17 cellular contexts compared by ENCODE assay signal in the genomic region with DNA sequence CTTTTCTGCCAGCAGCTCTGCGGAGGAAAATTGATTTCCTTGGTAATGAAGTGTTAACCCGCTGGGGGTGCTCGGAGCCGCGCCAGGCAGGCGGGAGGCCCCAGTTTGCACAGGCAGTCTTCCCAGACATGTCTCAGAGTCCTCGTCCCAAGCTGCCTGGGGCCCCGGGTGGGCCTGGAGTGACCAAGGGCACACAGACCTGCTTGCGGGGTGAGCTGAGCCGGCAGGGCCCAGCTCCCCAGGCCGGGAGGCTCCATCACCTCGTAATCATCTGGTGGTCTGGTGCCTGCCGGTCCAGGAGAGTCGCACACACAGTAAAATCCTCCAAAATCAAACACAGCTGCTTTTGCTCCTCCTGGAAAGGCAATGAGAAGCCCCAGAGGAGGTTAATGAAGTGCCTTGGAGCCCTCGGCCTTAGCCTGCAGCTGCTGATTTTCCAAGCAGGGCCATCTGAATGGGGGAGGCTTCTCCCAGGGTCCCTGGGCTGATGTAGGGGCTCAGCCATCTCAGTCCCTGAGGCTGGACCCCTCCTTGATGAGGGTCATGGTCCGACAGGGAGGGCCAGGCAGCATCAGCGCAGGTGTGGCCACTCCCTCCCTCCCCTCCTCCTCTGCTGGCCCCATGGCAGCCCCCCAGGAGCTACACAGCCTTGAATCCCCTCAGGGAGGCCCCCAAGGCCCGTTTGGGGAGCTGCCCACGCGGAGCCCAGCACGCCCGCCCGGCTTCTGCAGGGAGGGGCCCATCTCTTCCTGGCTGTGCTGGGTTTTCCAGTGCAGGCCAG. TPM values are rescaled to one million over a fixed set of nuclear protein-coding genes. Genes with fewer than 3 reads are reported as not detected.
DNase-seq lines count a peak whose midpoint lies in the region; ATAC-seq and TF ChIP-seq lines count a peak whose summit lies in the region.
"Had no signal": no experiment of that assay in that cellular context is flagged by ENCODE, and none has a peak within 500 bp of the region (broad histone marks: within the 10 kb centered on the region; RNA-seq: fewer than 3 reads in every experiment).

No MANE protein-coding gene starts in this region.

- DNase-seq in DMS79 treated with DMSO at 0.1 percent for 48 hours (lab: John Stamatoyannopoulos, UW) = peak; percentile 8
- DNase-seq in DMS79 (lab: John Stamatoyannopoulos, UW) = no peak
- DNase-seq in activated B cell treated with CpG ODN at 0.5 μM for 24 hours = no peak
- DNase-seq in posterior vena cava (ENCODE audit: low spot score) = peak; percentile 70
- DNase-seq in germinal center (ENCODE audit: low spot score) = no peak
- no peak for DNase-seq in EL
- no peak for DNase-seq in NCI-H1694 (lab: John Stamatoyannopoulos, UW)
- DNase-seq: HCEC 1CT, immature natural killer cell, mammary epithelial cell, SW 1271 had no signal

- H3K27me3 Mint-ChIP-seq in activated B cell treated with CpG ODN at 0.5 μM for 24 hours = no peaks in the 10 kb centered on the region

- POLR2A ChIA-PET in activated B cell treated with CpG ODN at 0.5 μM for 24 hours (lab: Charles Lee) = interaction anchor here (0.9 to 1.3 kb wide), 2 partner anchors 18 to 35 kb away, joined by 4 to 5 read pairs; no protein-coding TSS in a partner anchor

- intact Hi-C loops in activated B cell treated with CpG ODN at 0.5 μM for 24 hours (cut with micrococcal nuclease) (loop anchor here (1.0 kb wide), 2 partner anchors 17 to 39 kb away; no protein-coding TSS in a partner anchor), posterior vena cava (cut with DNase I) (no loop called here)

- no peaks in the 10 kb centered on the region for H3K36me3 Mint-ChIP-seq in activated B cell treated with CpG ODN at 0.5 μM for 24 hours (ENCODE audit: low read depth)
- H3K36me3 Mint-ChIP-seq: CD14-positive monocyte had no signal

- H3K27ac Mint-ChIP-seq in activated B cell treated with CpG ODN at 0.5 μM for 24 hours = no peak overlapping the region
- H3K27ac Mint-ChIP-seq: activated T-helper 17 cell treated with anti-CD3 and anti-CD28 coated beads, Interleukin-2, amount 50 U/mL, for 72 hours; CD14-positive monocyte had no signal

- TF ChIP-seq CTCF in activated B cell treated with CpG ODN at 0.5 μM for 24 hours (IDR thresholded peaks at IDR 0.05) = no peak

- ATAC-seq in HG03432 (IDR thresholded peaks at IDR 0.05; ENCODE audit: unreplicated experiment) (peak; percentile 11), activated B cell treated with CpG ODN at 0.5 μM for 24 hours (ENCODE audit: low read depth) (peak; percentile 30)
- ATAC-seq: activated CD8-positive, alpha-beta T cell treated with anti-CD3 and anti-CD28 coated beads, Interleukin-2, amount 10 ng/mL, durations not matched to agents 7 days and 5 days; activated T-helper 17 cell treated with anti-CD3 and anti-CD28 coated beads, Interleukin-2, amount 50 U/mL, for 72 hours; Panc1 had no signal

- H3K9me3 Mint-ChIP-seq in activated B cell treated with CpG ODN at 0.5 μM for 24 hours = no peaks in the 10 kb centered on the region
- H3K9me3 Mint-ChIP-seq: activated T-helper 17 cell treated with anti-CD3 and anti-CD28 coated beads, Interleukin-2, amount 50 U/mL, for 72 hours; immature natural killer cell had no signal

- H3K4me1 Mint-ChIP-seq in activated B cell treated with CpG ODN at 0.5 μM for 24 hours = peaks cover 55% of the 10 kb centered on the region

- H3K4me3 Mint-ChIP-seq in activated B cell treated with CpG ODN at 0.5 μM for 24 hours = peak overlapping the region; percentile 32
- H3K4me3 Mint-ChIP-seq: activated CD8-positive, alpha-beta T cell treated with anti-CD3 and anti-CD28 coated beads, Interleukin-2, amount 10 ng/mL, durations not matched to agents 7 days and 5 days; activated T-helper 17 cell treated with anti-CD3 and anti-CD28 coated beads, Interleukin-2, amount 50 U/mL, for 72 hours; CD14-positive monocyte; neural crest cell had no signal

- CTCF ChIA-PET in activated B cell treated with CpG ODN at 0.5 μM for 24 hours (lab: Charles Lee) = no interaction called here

RNA-seq across cellular contexts. Expression of a gene that starts 39.4 kb away (rescaled TPM):
- total RNA-seq in activated B cell treated with CpG ODN at 0.5 μM for 24 hours (50.3 and 58.7 TPM in 2 replicates), posterior vena cava (10 to 100 TPM; 34.0 to 35.8 TPM)

Comparison
In these comparisons a context has a peak if more than half of its experiments do, and no peak if none do; other contexts are left out.
1. DNase-seq: peak in DMS79 treated with DMSO at 0.1 percent for 48 hours (single experiment) and posterior vena cava (single experiment); none in DMS79 (single experiment), activated B cell treated with CpG ODN at 0.5 μM for 24 hours (single experiment), germinal center (single experiment), EL (single experiment) and NCI-H1694 (single experiment).